Comparison of ENCODE assay signal across 11 cellular contexts in the genomic region with DNA sequence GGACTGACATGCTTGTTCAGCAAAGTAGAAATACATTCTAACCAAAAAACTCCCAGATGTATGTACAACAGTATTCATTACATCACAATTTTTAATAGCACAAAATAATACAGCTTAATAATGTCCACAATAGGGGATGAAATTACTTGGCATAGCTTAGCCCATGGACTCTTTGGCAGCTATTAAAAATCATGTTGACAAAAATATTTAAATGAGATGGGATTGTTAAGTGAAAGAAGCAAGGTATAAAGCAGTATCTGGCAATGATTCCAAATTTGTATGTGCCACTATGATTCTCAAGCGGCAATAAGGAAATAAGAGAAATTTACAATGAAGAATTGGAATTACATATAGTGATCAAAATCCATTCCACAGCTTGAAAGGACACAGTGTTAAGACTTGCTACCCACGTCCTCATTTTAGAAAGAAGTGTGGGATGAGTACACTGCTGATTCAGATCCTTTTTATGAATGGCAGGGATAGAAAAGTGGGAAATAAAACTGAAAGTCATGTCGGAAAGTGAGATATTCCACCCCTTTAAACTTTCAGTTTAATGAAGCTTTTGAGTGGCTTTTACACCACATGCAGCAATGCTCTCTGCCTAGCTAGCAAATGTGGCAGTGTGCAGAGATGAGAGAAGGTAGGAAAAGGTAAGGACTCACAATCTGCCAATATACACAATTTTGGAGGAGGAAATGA. TPM values are rescaled to one million over a fixed set of nuclear protein-coding genes. Genes with fewer than 3 reads are reported as not detected.
DNase-seq lines count a peak whose midpoint lies in the region; ATAC-seq, FAIRE-seq and TF ChIP-seq lines count a peak whose summit lies in the region.
"Had no signal": no experiment of that assay in that cellular context is flagged by ENCODE, and none has a peak within 500 bp of the region (broad histone marks: within the 10 kb centered on the region; RNA-seq: fewer than 3 reads in every experiment).

No MANE protein-coding gene starts in this region.

- peaks cover 56% of the 10 kb centered on the region for H3K27me3 Mint-ChIP-seq in activated CD8-positive, alpha-beta T cell treated with anti-CD3 and anti-CD28 coated beads, Interleukin-2, amount 10 ng/mL, durations not matched to agents 7 days and 5 days (ENCODE audit: low read depth)

- WGBS in suprapubic skin = 27% methylated on average over 3 of the region's 3 CpGs

- POLR2A ChIA-PET in activated CD8-positive, alpha-beta T cell treated with anti-CD3 and anti-CD28 coated beads, Interleukin-2, amount 10 ng/mL, durations not matched to agents 7 days and 5 days (lab: Charles Lee) = no interaction called here

- no peaks in the 10 kb centered on the region for H3K4me1 ChIP-seq in breast epithelium
- peaks cover 38% of the 10 kb centered on the region for H3K4me1 ChIP-seq in suprapubic skin

- H3K27me3 ChIP-seq in breast epithelium = no peaks in the 10 kb centered on the region
- no peaks in the 10 kb centered on the region for H3K27me3 ChIP-seq in suprapubic skin

- DNase-seq in MV-4-11 (lab: John Stamatoyannopoulos, UW) = peak; percentile 37
- DNase-seq in breast epithelium (ENCODE audit: low spot score in 2 of 2) = no peak
- peak; percentile 67 for DNase-seq in medulla oblongata (ENCODE audit: extremely low spot score)
- no peak for DNase-seq in suprapubic skin (ENCODE audit: low spot score in 2 of 2)
- DNase-seq in NCI-H2196 (lab: John Stamatoyannopoulos, UW; ENCODE audit: unreplicated experiment) = no peak
- no peak for DNase-seq in urothelium cell line (ENCODE audit: low spot score)
- DNase-seq in activated CD8-positive, alpha-beta T cell treated with anti-CD3 and anti-CD28 coated beads, Interleukin-2, amount 10 ng/mL, durations not matched to agents 7 days and 5 days = no peak
- DNase-seq: cerebellar nuclear complex had no signal

- no peak for TF ChIP-seq EP300 in suprapubic skin (IDR thresholded peaks at IDR 0.05)

- H3K27ac Mint-ChIP-seq in activated CD8-positive, alpha-beta T cell treated with anti-CD3 and anti-CD28 coated beads, Interleukin-2, amount 10 ng/mL, durations not matched to agents 7 days and 5 days = no peak overlapping the region
- H3K27ac Mint-ChIP-seq: activated CD8-positive, alpha-beta T cell treated with anti-CD3 and anti-CD28 coated beads for 36 hours; stimulated activated memory B cell treated with anti-CD40 and anti-IgM and Interleukin-4, amounts not matched to agents 10 μg/mL and 1 μg/mL and 100 μg/mL, for 72 hours had no signal

- TF ChIP-seq POLR2A in breast epithelium (IDR thresholded peaks at IDR 0.05) (no peak), suprapubic skin (IDR thresholded peaks at IDR 0.05) (no peak)

- no peak for ATAC-seq in activated CD8-positive, alpha-beta T cell treated with anti-CD3 and anti-CD28 coated beads, Interleukin-2, amount 10 ng/mL, durations not matched to agents 7 days and 5 days
- ATAC-seq: activated CD8-positive, alpha-beta T cell treated with anti-CD3 and anti-CD28 coated beads for 36 hours; stimulated activated memory B cell treated with anti-CD40 and anti-IgM and Interleukin-4, amounts not matched to agents 10 μg/mL and 1 μg/mL and 100 μg/mL, for 72 hours had no signal

- H3K9me3 Mint-ChIP-seq in activated CD8-positive, alpha-beta T cell treated with anti-CD3 and anti-CD28 coated beads, Interleukin-2, amount 10 ng/mL, durations not matched to agents 7 days and 5 days (ENCODE audit: insufficient read depth) = no peaks in the 10 kb centered on the region
- H3K9me3 Mint-ChIP-seq: activated CD8-positive, alpha-beta T cell treated with anti-CD3 and anti-CD28 coated beads for 36 hours; stimulated activated memory B cell treated with anti-CD40 and anti-IgM and Interleukin-4, amounts not matched to agents 10 μg/mL and 1 μg/mL and 100 μg/mL, for 72 hours had no signal

- H3K9me3 ChIP-seq in breast epithelium (no peaks in the 10 kb centered on the region), suprapubic skin (no peaks in the 10 kb centered on the region)

- H3K4me1 Mint-ChIP-seq in activated CD8-positive, alpha-beta T cell treated with anti-CD3 and anti-CD28 coated beads, Interleukin-2, amount 10 ng/mL, durations not matched to agents 7 days and 5 days (ENCODE audit: low read depth) = peaks cover 11% of the 10 kb centered on the region

- intact Hi-C loops in breast epithelium (cut with DNase I; ENCODE audit: low total_unique reads) = no loop called here

- H3K36me3 ChIP-seq in breast epithelium = no peaks in the 10 kb centered on the region
- H3K36me3 ChIP-seq in suprapubic skin = no peaks in the 10 kb centered on the region

- CTCF ChIA-PET in activated CD8-positive, alpha-beta T cell treated with anti-CD3 and anti-CD28 coated beads, Interleukin-2, amount 10 ng/mL, durations not matched to agents 7 days and 5 days (lab: Charles Lee) = interaction anchor here (1.4 kb wide), 1 partner anchor 29 kb away, joined by 3 read pairs; no protein-coding TSS in a partner anchor

- H3K27ac ChIP-seq in breast epithelium = peak overlapping the region; percentile 86 to 95
- no peak overlapping the region for H3K27ac ChIP-seq in suprapubic skin
- H3K27ac ChIP-seq: RWPE1 had no signal

- FAIRE-seq in urothelium cell line (lab: Jason Lieb, UNC) = no peak

- H3K36me3 Mint-ChIP-seq in activated CD8-positive, alpha-beta T cell treated with anti-CD3 and anti-CD28 coated beads, Interleukin-2, amount 10 ng/mL, durations not matched to agents 7 days and 5 days (ENCODE audit: low read depth) = no peaks in the 10 kb centered on the region
- H3K36me3 Mint-ChIP-seq: stimulated activated memory B cell treated with anti-CD40 and anti-IgM and Interleukin-4, amounts not matched to agents 10 μg/mL and 1 μg/mL and 100 μg/mL, for 72 hours had no signal

- TF ChIP-seq CTCF in breast epithelium (IDR thresholded peaks at IDR 0.05) = no peak
- no peak for TF ChIP-seq CTCF in suprapubic skin (IDR thresholded peaks at IDR 0.05)

- H3K4me3 Mint-ChIP-seq in activated CD8-positive, alpha-beta T cell treated with anti-CD3 and anti-CD28 coated beads, Interleukin-2, amount 10 ng/mL, durations not matched to agents 7 days and 5 days = no peak overlapping the region
- H3K4me3 Mint-ChIP-seq: activated CD8-positive, alpha-beta T cell treated with anti-CD3 and anti-CD28 coated beads for 36 hours had no signal

- H3K4me3 ChIP-seq in breast epithelium (peak overlapping the region; percentile 67 to 80 (median 79)), suprapubic skin (peak overlapping the region; percentile 87)

RNA-seq across cellular contexts. Expression of a gene that starts 2.4 kb away (rescaled TPM):
- 10 to 100 TPM in 2 of 3 donors, 1 to 10 TPM in 1; 7.8 to 13.4 (median 12.0) TPM for total RNA-seq in breast epithelium
- 10 to 100 TPM; 42.9 to 70.8 (median 52.6) TPM for total RNA-seq in suprapubic skin
- not detected for total RNA-seq in activated CD8-positive, alpha-beta T cell treated with anti-CD3 and anti-CD28 coated beads, Interleukin-2, amount 10 ng/mL, durations not matched to agents 7 days and 5 days
- total RNA-seq: activated CD8-positive, alpha-beta T cell treated with anti-CD3 and anti-CD28 coated beads for 36 hours had no signal

Comparison
In these comparisons a context has a peak if more than half of its experiments do, and no peak if none do; other contexts are left out.
1. DNase-seq: peak in MV-4-11 (single experiment) and medulla oblongata (single experiment); none in breast epithelium (0 of 2), suprapubic skin (0 of 2), NCI-H2196 (single experiment), urothelium cell line (single experiment) and activated CD8-positive, alpha-beta T cell treated with anti-CD3 and anti-CD28 coated beads, Interleukin-2, amount 10 ng/mL, durations not matched to agents 7 days and 5 days (single experiment).
2. RNA of a gene that starts 2.4 kb away (total RNA-seq): 42.9 to 70.8 TPM in suprapubic skin and 7.8 to 13.4 TPM in breast epithelium; not detected in activated CD8-positive, alpha-beta T cell treated with anti-CD3 and anti-CD28 coated beads, Interleukin-2, amount 10 ng/mL, durations not matched to agents 7 days and 5 days; every median in the first group is over 4 times any median in the second.